ENCODE assay signal across 23 cellular contexts in genomic region chr15:63318344-63318743, GRCh38.
"Had no signal": no experiment of that assay in that cellular context is flagged by ENCODE, and none has a peak within 500 bp of the region (broad histone marks: within the 10 kb centered on the region; RNA-seq: fewer than 3 reads in every experiment).

No MANE protein-coding gene starts in this region.

- H3K27ac Mint-ChIP-seq: mesothelial cell of epicardium; natural killer cell; stimulated activated memory B cell treated with anti-CD40 and anti-IgM and Interleukin-4, amounts not matched to agents 10 μg/mL and 1 μg/mL and 100 μg/mL, for 72 hours; stimulated activated naive CD8-positive, alpha-beta T cell treated with anti-CD3 and anti-CD28 coated beads, Interleukin-15, Interleukin-2, amounts not matched to agents 100 ng/mL and 50 ng/mL, for 24 hours had no signal

- H3K36me3 Mint-ChIP-seq: mesothelial cell of epicardium; natural killer cell; stimulated activated memory B cell treated with anti-CD40 and anti-IgM and Interleukin-4, amounts not matched to agents 10 μg/mL and 1 μg/mL and 100 μg/mL, for 72 hours had no signal

- H3K4me1 Mint-ChIP-seq: central memory CD8-positive, alpha-beta T cell; natural killer cell had no signal

- H3K9me3 Mint-ChIP-seq: central memory CD8-positive, alpha-beta T cell; natural killer cell; stimulated activated memory B cell treated with anti-CD40 and anti-IgM and Interleukin-4, amounts not matched to agents 10 μg/mL and 1 μg/mL and 100 μg/mL, for 72 hours; stimulated activated naive CD8-positive, alpha-beta T cell treated with anti-CD3 and anti-CD28 coated beads, Interleukin-15, Interleukin-2, amounts not matched to agents 100 ng/mL and 50 ng/mL, for 24 hours had no signal

- ATAC-seq: left cardiac atrium; natural killer cell; sciatic nerve; stimulated activated memory B cell treated with anti-CD40 and anti-IgM and Interleukin-4, amounts not matched to agents 10 μg/mL and 1 μg/mL and 100 μg/mL, for 72 hours had no signal

- H3K27me3 ChIP-seq: cardiac muscle cell, ovary, right atrium auricular region, tibial nerve, upper lobe of left lung, uterus had no signal

- H3K36me3 ChIP-seq: cardiac muscle cell, ovary, right atrium auricular region, thoracic aorta, tibial nerve, upper lobe of left lung, uterus had no signal

- DNase-seq: dermis blood vessel endothelial cell; effector memory CD4-positive, alpha-beta T cell; left cardiac atrium; natural killer cell; occipital lobe; ovary; posterior cingulate gyrus; stimulated activated CD4-positive, alpha-beta T cell treated with anti-CD3 and anti-CD28 coated beads, Interleukin-4, amount 100 ng/mL, for 4 hours; upper lobe of left lung; uterus had no signal

- H3K27me3 Mint-ChIP-seq: central memory CD8-positive, alpha-beta T cell; stimulated activated memory B cell treated with anti-CD40 and anti-IgM and Interleukin-4, amounts not matched to agents 10 μg/mL and 1 μg/mL and 100 μg/mL, for 72 hours; stimulated activated naive CD8-positive, alpha-beta T cell treated with anti-CD3 and anti-CD28 coated beads, Interleukin-15, Interleukin-2, amounts not matched to agents 100 ng/mL and 50 ng/mL, for 24 hours had no signal

- H3K4me3 Mint-ChIP-seq: central memory CD8-positive, alpha-beta T cell; mesothelial cell of epicardium; natural killer cell; stimulated activated memory B cell treated with anti-CD40 and anti-IgM and Interleukin-4, amounts not matched to agents 10 μg/mL and 1 μg/mL and 100 μg/mL, for 72 hours; stimulated activated naive CD8-positive, alpha-beta T cell treated with anti-CD3 and anti-CD28 coated beads, Interleukin-15, Interleukin-2, amounts not matched to agents 100 ng/mL and 50 ng/mL, for 24 hours had no signal

- FAIRE-seq: endothelial cell of umbilical vein, frontal cortex, keratinocyte had no signal

- H3K4me1 ChIP-seq: right atrium auricular region, tibial nerve, upper lobe of left lung, uterus had no signal

- H3K4me3 ChIP-seq: cardiac muscle cell, coronary artery, ovary, right atrium auricular region, thoracic aorta, tibial nerve, upper lobe of left lung, uterus had no signal

- H3K27ac ChIP-seq: cardiac muscle cell, coronary artery, ovary, right atrium auricular region, thoracic aorta, tibial nerve, upper lobe of left lung, uterus had no signal

- H3K9me3 ChIP-seq: ovary, right atrium auricular region, thoracic aorta, tibial nerve, upper lobe of left lung, uterus had no signal
